In the genomic region with DNA sequence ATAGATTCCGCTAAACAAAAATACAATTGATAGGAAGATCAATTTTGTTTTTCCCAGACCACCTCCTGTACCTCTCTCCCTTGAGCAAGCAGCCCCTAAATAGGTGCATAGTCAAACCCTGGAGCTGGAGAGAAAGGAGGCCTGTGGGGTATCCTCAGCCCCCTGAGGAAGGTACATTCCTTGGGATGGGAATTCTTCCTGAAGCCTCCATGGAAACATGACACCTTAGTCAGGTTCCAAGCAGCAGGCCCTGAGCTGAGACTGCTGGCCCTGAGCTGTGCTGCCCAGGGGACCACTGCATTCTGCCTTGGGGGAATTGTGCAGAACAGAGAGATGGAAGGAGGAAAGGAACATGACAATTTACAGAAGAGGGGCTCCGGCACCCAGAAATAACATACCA, we compare ENCODE assay signal across 1 cellular context.
TF ChIP-seq lines count a peak whose summit lies in the region.

No MANE protein-coding gene starts in this region.

TF ChIP-seq in K562, 482 proteins besides CTCF, POLR2A, EP300 and RAD21:
- no peak for TF ChIP-seq THAP7 (CRISPR knock-in tag; IDR thresholded peaks at IDR 0.05)
- no peak for TF ChIP-seq ILF3 (IDR thresholded peaks at IDR 0.05; ENCODE audit: borderline replicate concordance)
- no peak for TF ChIP-seq ZNF23 (CRISPR knock-in tag; IDR thresholded peaks at IDR 0.05)
- TF ChIP-seq POLR2AphosphoS5 (IDR thresholded peaks at IDR 0.05; ENCODE audit: control insufficient read depth, insufficient read depth, low read depth, low read length): peak; percentile 43; the same call in 1 of the 2 replicates
- TF ChIP-seq SMARCA5 (IDR thresholded peaks at IDR 0.05): no peak
- TF ChIP-seq, protein P1, sequence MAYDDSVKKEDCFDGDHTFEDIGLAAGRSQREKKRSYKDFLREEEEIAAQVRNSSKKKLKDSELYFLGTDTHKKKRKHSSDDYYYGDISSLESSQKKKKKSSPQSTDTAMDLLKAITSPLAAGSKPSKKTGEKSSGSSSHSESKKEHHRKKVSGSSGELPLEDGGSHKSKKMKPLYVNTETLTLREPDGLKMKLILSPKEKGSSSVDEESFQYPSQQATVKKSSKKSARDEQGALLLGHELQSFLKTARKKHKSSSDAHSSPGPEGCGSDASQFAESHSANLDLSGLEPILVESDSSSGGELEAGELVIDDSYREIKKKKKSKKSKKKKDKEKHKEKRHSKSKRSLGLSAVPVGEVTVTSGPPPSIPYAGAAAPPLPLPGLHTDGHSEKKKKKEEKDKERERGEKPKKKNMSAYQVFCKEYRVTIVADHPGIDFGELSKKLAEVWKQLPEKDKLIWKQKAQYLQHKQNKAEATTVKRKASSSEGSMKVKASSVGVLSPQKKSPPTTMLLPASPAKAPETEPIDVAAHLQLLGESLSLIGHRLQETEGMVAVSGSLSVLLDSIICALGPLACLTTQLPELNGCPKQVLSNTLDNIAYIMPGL (CRISPR knock-in tag; IDR thresholded peaks at IDR 0.05): no peak
